ENCODE assay signal across 12 cellular contexts in genomic region chr17:4313482-4314114, GRCh38. TPM values are rescaled to one million over a fixed set of nuclear protein-coding genes. Genes with fewer than 3 reads are reported as not detected.
A peak's percentile ranks its signal among the peaks of the same experiment; 100 is the strongest.
DNase-seq lines count a peak whose midpoint lies in the region; ATAC-seq and TF ChIP-seq lines count a peak whose summit lies in the region.
"Had no signal": no experiment of that assay in that cellular context is flagged by ENCODE, and none has a peak within 500 bp of the region (broad histone marks: within the 10 kb centered on the region; RNA-seq: fewer than 3 reads in every experiment).

No MANE protein-coding gene starts in this region.

- peaks cover 7% of the 10 kb centered on the region for H3K79me1 ChIP-seq in mesenchymal stem cell (replicated peaks; ENCODE audit: low read length, poor library complexity, severe bottlenecking)

- H4K91ac ChIP-seq in mesenchymal stem cell (ENCODE audit: low read length) = no peak overlapping the region

- no peak overlapping the region for H3K4ac ChIP-seq in mesenchymal stem cell (ENCODE audit: low read depth in 1 of 2, low read length in 2 of 2)

- no peak overlapping the region for H4K8ac ChIP-seq in mesenchymal stem cell (ENCODE audit: low read length)

- no peak overlapping the region for H2AFZ ChIP-seq in mesenchymal stem cell (ENCODE audit: low read depth, low read length)

- no peak for TF ChIP-seq POLR2A in heart left ventricle (IDR thresholded peaks at IDR 0.05)

- H3K9me3 Mint-ChIP-seq in T-cell = no peaks in the 10 kb centered on the region
- H3K9me3 Mint-ChIP-seq: activated naive CD8-positive, alpha-beta T cell treated with anti-CD3 and anti-CD28 coated beads, Interleukin-2, amount 10 ng/mL, durations not matched to agents 7 days and 5 days had no signal

- no peak overlapping the region for H2BK12ac ChIP-seq in mesenchymal stem cell (ENCODE audit: low read length in 2 of 2)

- no peaks in the 10 kb centered on the region for H3K9me3 ChIP-seq in heart left ventricle
- H3K9me3 ChIP-seq in mesenchymal stem cell (ENCODE audit: control insufficient read depth, low read length) = no peaks in the 10 kb centered on the region
- H3K9me3 ChIP-seq in upper lobe of right lung = no peaks in the 10 kb centered on the region
- no peaks in the 10 kb centered on the region for H3K9me3 ChIP-seq in tibial artery

- H3K36me3 Mint-ChIP-seq in T-cell = peaks cover 5% of the 10 kb centered on the region

- peak overlapping the region; percentile 55 for H3K9ac ChIP-seq in mesenchymal stem cell (ENCODE audit: low read length)

- intact Hi-C loops in heart left ventricle (cut with DNase I) = loop anchor here in 6 of 10 donors (5.0 to 10.0 kb wide), 2 partner anchors 51 to 54 kb away; partner anchors contain the start of gene UBE2G1 (in 6 of the 6)
- intact Hi-C loops in Right ventricle myocardium superior (cut with DNase I) = no loop called here
- intact Hi-C loops in upper lobe of right lung (cut with DNase I) = no loop called here
- intact Hi-C loops in tibial artery (cut with DNase I; ENCODE audit: low total_unique reads) = no loop called here

- DNase-seq in heart left ventricle (no peak), Right ventricle myocardium superior (no peak), dermis blood vessel endothelial cell (peak; percentile 36), mesenchymal stem cell (peak; percentile 44), upper lobe of right lung (no peak), tibial artery (no peak), A172 (ENCODE audit: low spot score) (no peak), T-cell (no peak)
- DNase-seq: activated CD4-positive, alpha-beta T cell treated with anti-CD3 and anti-CD28 coated beads, Interleukin-2, amount 50 U/mL, for 48 hours; activated naive CD8-positive, alpha-beta T cell treated with anti-CD3 and anti-CD28 coated beads, Interleukin-2, amount 10 ng/mL, durations not matched to agents 7 days and 5 days; NCI-H1092; NCI-H524 had no signal

- H3K27me3 ChIP-seq in heart left ventricle (no peaks in the 10 kb centered on the region), mesenchymal stem cell (ENCODE audit: control insufficient read depth in 1 of 2, insufficient read depth in 1 of 2, low read length in 2 of 2) (no peaks in the 10 kb centered on the region), upper lobe of right lung (no peaks in the 10 kb centered on the region), tibial artery (no peaks in the 10 kb centered on the region)

- peak in 3 of 4 donors; percentile 49 to 54 (median 51) for ATAC-seq in heart left ventricle
- ATAC-seq in Right ventricle myocardium superior (ENCODE audit: poor library complexity) = no peak
- ATAC-seq in upper lobe of right lung = peak; percentile 59
- no peak for ATAC-seq in T-cell (replicated peaks in 1 of 4)

- H3K23ac ChIP-seq in mesenchymal stem cell (ENCODE audit: low read length in 2 of 2) = no peak overlapping the region

- peaks cover 75 to 89% (median 86%) of the 10 kb centered on the region in 3 donors for H3K4me1 Mint-ChIP-seq in T-cell

- no peak overlapping the region for H2BK15ac ChIP-seq in mesenchymal stem cell (ENCODE audit: low read depth, poor library complexity, severe bottlenecking)

- H3K14ac ChIP-seq in mesenchymal stem cell (ENCODE audit: low read length in 2 of 2) = no peak overlapping the region

- H3K4me3 ChIP-seq in heart left ventricle (peak overlapping the region in 7 of 12 donors; percentile 1 to 40 (median 21)), mesenchymal stem cell (ENCODE audit: insufficient read depth in 1 of 2, low read depth in 1 of 2, low read length in 2 of 2) (peak overlapping the region in 1 of 2 experiments; percentile 54), upper lobe of right lung (no peak overlapping the region), tibial artery (no peak overlapping the region)

- H3K4me1 ChIP-seq in heart left ventricle = peaks cover 7 to 88% (median 73%) of the 10 kb centered on the region in 12 donors
- peaks cover 1% of the 10 kb centered on the region for H3K4me1 ChIP-seq in mesenchymal stem cell (ENCODE audit: control insufficient read depth, insufficient read depth, low read depth, low read length)
- peaks cover 32% of the 10 kb centered on the region for H3K4me1 ChIP-seq in upper lobe of right lung
- peaks cover 0 to 48% (median 30%) of the 10 kb centered on the region in 4 donors for H3K4me1 ChIP-seq in tibial artery

- H3K27ac Mint-ChIP-seq in T-cell = no peak overlapping the region
- H3K27ac Mint-ChIP-seq: activated naive CD8-positive, alpha-beta T cell treated with anti-CD3 and anti-CD28 coated beads, Interleukin-2, amount 10 ng/mL, durations not matched to agents 7 days and 5 days had no signal

- 33 to 45% (median 40%) methylated on average over 7 of the region's 7 CpGs for WGBS in heart left ventricle, 4 donors
- no CpG with 5 or more reads among the region's 7 CpGs for WGBS in mesenchymal stem cell

- H2BK5ac ChIP-seq in mesenchymal stem cell (ENCODE audit: low read depth, low read length, poor library complexity, severe bottlenecking) = no peak overlapping the region

- no peaks in the 10 kb centered on the region for H3K27me3 Mint-ChIP-seq in T-cell
- H3K27me3 Mint-ChIP-seq: activated naive CD8-positive, alpha-beta T cell treated with anti-CD3 and anti-CD28 coated beads, Interleukin-2, amount 10 ng/mL, durations not matched to agents 7 days and 5 days had no signal

- no peak overlapping the region for H3K18ac ChIP-seq in mesenchymal stem cell (ENCODE audit: low read depth in 1 of 2, low read length in 2 of 2)

- CTCF ChIA-PET in T-cell (lab: Charles Lee) = interaction anchor here in 1 of 2 donors (0.9 kb wide), 1 partner anchor 16 kb away, joined by 3 read pairs; no protein-coding TSS in a partner anchor

- H3K27ac ChIP-seq in heart left ventricle = peak overlapping the region; percentile 26 to 87 (median 54)
- H3K27ac ChIP-seq in mesenchymal stem cell (ENCODE audit: low read length, poor library complexity, severe bottlenecking) = no peak overlapping the region
- H3K27ac ChIP-seq in upper lobe of right lung = no peak overlapping the region
- H3K27ac ChIP-seq in tibial artery = no peak overlapping the region

- POLR2A ChIA-PET in T-cell (lab: Charles Lee) = no interaction called here

- no peak overlapping the region for H2AK5ac ChIP-seq in mesenchymal stem cell (ENCODE audit: low read length, severe bottlenecking)

- H3K4me2 ChIP-seq in mesenchymal stem cell (ENCODE audit: low read length, poor library complexity, severe bottlenecking) = no peak overlapping the region

- H2BK120ac ChIP-seq in mesenchymal stem cell (ENCODE audit: low read depth, low read length) = no peak overlapping the region

- no peak overlapping the region for H3K4me3 Mint-ChIP-seq in T-cell
- H3K4me3 Mint-ChIP-seq: activated naive CD8-positive, alpha-beta T cell treated with anti-CD3 and anti-CD28 coated beads, Interleukin-2, amount 10 ng/mL, durations not matched to agents 7 days and 5 days had no signal

- TF ChIP-seq CTCF in heart left ventricle (IDR thresholded peaks at IDR 0.05) (no peak), upper lobe of right lung (IDR thresholded peaks at IDR 0.05) (no peak), tibial artery (IDR thresholded peaks at IDR 0.05) (no peak)

- H3K36me3 ChIP-seq in heart left ventricle = no peaks in the 10 kb centered on the region
- no peaks in the 10 kb centered on the region for H3K36me3 ChIP-seq in mesenchymal stem cell (ENCODE audit: control insufficient read depth in 1 of 2, insufficient read depth in 2 of 2, low read depth in 1 of 2, low read length in 2 of 2)
- H3K36me3 ChIP-seq in upper lobe of right lung = no peaks in the 10 kb centered on the region
- H3K36me3 ChIP-seq in tibial artery = no peaks in the 10 kb centered on the region

RNA-seq across cellular contexts. Expression of gene ANKFY1, which starts 49.8 kb away (rescaled TPM):
- 10 to 100 TPM; 20.6 to 44.9 (median 24.9) TPM for total RNA-seq in heart left ventricle
- 10 to 100 TPM in 1 of 2 donors, 1 to 10 TPM in 1; 9.4 to 14.5 TPM for polyA plus RNA-seq in heart left ventricle
- 25.7 TPM for total RNA-seq in Right ventricle myocardium superior
- 41.4 and 56.1 TPM in 2 replicates for total RNA-seq in dermis blood vessel endothelial cell
- 19.7 TPM for polyA plus RNA-seq in mesenchymal stem cell (2013, experiment 1 of 2)
- 18.8 TPM for polyA plus RNA-seq in mesenchymal stem cell (2013, experiment 2 of 2)
- total RNA-seq in upper lobe of right lung = 64.8 TPM
- total RNA-seq in A172 (2014; rRNA removed; shearing (Covaris generic)) = 16.5 and 21.3 TPM in 2 replicates
- total RNA-seq in T-cell = 10 to 100 TPM; 58.0 to 69.6 (median 67.0) TPM

RNA-seq across cellular contexts. Expression of gene UBE2G1, which starts 52.9 kb away (rescaled TPM):
- total RNA-seq in heart left ventricle (100 to 1,000 TPM in 3 of 9 donors, 10 to 100 TPM in 6; 79.4 to 125 (median 96.2) TPM), Right ventricle myocardium superior (107 TPM), dermis blood vessel endothelial cell (37.4 and 52.3 TPM in 2 replicates), upper lobe of right lung (38.4 TPM), T-cell (10 to 100 TPM; 49.6 to 62.5 (median 56.4) TPM)
- polyA plus RNA-seq in heart left ventricle = 10 to 100 TPM; 19.4 to 55.2 TPM
- polyA plus RNA-seq in mesenchymal stem cell (2013, experiment 1 of 2) = 63.6 TPM
- polyA plus RNA-seq in mesenchymal stem cell (2013, experiment 2 of 2) = 69.4 TPM
- 76.8 and 79.0 TPM in 2 replicates for total RNA-seq in A172 (2014; rRNA removed; shearing (Covaris generic))

Comparison
In these comparisons a context has a peak if more than half of its experiments do, and no peak if none do; other contexts are left out.
1. ATAC-seq: peak in heart left ventricle (3 of 4) and upper lobe of right lung (single experiment); none in Right ventricle myocardium superior (single experiment) and T-cell (0 of 4).
2. intact Hi-C loops: an anchor here in heart left ventricle (5.0 to 10.0 kb wide); none called in Right ventricle myocardium superior, upper lobe of right lung and tibial artery.
3. DNase-seq: peak in dermis blood vessel endothelial cell (single experiment) and mesenchymal stem cell (single experiment); none in heart left ventricle (0 of 5), Right ventricle myocardium superior (single experiment), upper lobe of right lung (single experiment), tibial artery (0 of 2), A172 (single experiment) and T-cell (0 of 34).
4. H3K27ac ChIP-seq: peak in heart left ventricle (12 of 12); none in mesenchymal stem cell (single experiment), upper lobe of right lung (single experiment) and tibial artery (0 of 2).
5. H3K4me3 ChIP-seq: peak in heart left ventricle (7 of 12); none in upper lobe of right lung (single experiment) and tibial artery (0 of 2).